ENCODE assay signal across 1 cellular context in genomic region chr17:75088902-75089417, GRCh38.
A peak's percentile ranks its signal among the peaks of the same experiment; 100 is the strongest.
TF ChIP-seq lines count a peak whose summit lies in the region.

No MANE protein-coding gene starts in this region.

TF ChIP-seq in A549, 52 proteins besides CTCF, POLR2A, EP300 and RAD21 (continued from another document):
- TF ChIP-seq, protein P1, sequence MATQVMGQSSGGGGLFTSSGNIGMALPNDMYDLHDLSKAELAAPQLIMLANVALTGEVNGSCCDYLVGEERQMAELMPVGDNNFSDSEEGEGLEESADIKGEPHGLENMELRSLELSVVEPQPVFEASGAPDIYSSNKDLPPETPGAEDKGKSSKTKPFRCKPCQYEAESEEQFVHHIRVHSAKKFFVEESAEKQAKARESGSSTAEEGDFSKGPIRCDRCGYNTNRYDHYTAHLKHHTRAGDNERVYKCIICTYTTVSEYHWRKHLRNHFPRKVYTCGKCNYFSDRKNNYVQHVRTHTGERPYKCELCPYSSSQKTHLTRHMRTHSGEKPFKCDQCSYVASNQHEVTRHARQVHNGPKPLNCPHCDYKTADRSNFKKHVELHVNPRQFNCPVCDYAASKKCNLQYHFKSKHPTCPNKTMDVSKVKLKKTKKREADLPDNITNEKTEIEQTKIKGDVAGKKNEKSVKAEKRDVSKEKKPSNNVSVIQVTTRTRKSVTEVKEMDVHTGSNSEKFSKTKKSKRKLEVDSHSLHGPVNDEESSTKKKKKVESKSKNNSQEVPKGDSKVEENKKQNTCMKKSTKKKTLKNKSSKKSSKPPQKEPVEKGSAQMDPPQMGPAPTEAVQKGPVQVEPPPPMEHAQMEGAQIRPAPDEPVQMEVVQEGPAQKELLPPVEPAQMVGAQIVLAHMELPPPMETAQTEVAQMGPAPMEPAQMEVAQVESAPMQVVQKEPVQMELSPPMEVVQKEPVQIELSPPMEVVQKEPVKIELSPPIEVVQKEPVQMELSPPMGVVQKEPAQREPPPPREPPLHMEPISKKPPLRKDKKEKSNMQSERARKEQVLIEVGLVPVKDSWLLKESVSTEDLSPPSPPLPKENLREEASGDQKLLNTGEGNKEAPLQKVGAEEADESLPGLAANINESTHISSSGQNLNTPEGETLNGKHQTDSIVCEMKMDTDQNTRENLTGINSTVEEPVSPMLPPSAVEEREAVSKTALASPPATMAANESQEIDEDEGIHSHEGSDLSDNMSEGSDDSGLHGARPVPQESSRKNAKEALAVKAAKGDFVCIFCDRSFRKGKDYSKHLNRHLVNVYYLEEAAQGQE (IDR thresholded peaks at IDR 0.05): no peak
- 0 out of 2 replicates have a peak, but pooled peaks have one; percentile 26 for TF ChIP-seq HOXA7 (CRISPR knock-in tag; IDR thresholded peaks at IDR 0.05)
